ENCODE assay signal across 8 cellular contexts in genomic region chr22:28883657-28883916, GRCh38. TPM values are rescaled to one million over a fixed set of nuclear protein-coding genes. Genes with fewer than 3 reads are reported as not detected.
DNase-seq lines count a peak whose midpoint lies in the region; ATAC-seq, FAIRE-seq and TF ChIP-seq lines count a peak whose summit lies in the region.

No MANE protein-coding gene starts in this region.

- ATAC-seq in GM19035 (IDR thresholded peaks at IDR 0.05; ENCODE audit: unreplicated experiment): peak; percentile 20

- TF ChIP-seq POLR2A in GM12891 (IDR thresholded peaks at IDR 0.05; ENCODE audit: low read depth, low read length): no peak

- H3K4me3 ChIP-seq in LNCaP clone FGC (ENCODE audit: low read depth, low read length) (peak overlapping the region; percentile 66), fibroblast of mammary gland (ENCODE audit: control insufficient read depth, low read depth, low read length) (peak overlapping the region; percentile 68), skin epidermis (peak overlapping the region; percentile 41 to 77 (median 53))

- FAIRE-seq in GM12891 (lab: Jason Lieb, UNC): no peak

- DNase-seq in LNCaP clone FGC (ENCODE audit: low read depth): no peak
- no peak for DNase-seq in fibroblast of mammary gland (ENCODE audit: low read depth)
- no peak for DNase-seq in NCI-H1048 (lab: John Stamatoyannopoulos, UW)
- no peak for DNase-seq in NCI-H510A treated with DMSO at 0.1 percent for 48 hours (lab: John Stamatoyannopoulos, UW)
- no peak for DNase-seq in GM12891 (ENCODE audit: insufficient read length, low spot score)
- DNase-seq in C1 segment of cervical spinal cord (lab: John Stamatoyannopoulos, UW): no peak

- TF ChIP-seq CTCF in LNCaP clone FGC (IDR thresholded peaks at IDR 0.05; ENCODE audit: control insufficient read depth, extremely low read depth, insufficient read depth) (no peak), fibroblast of mammary gland (conservative IDR thresholded peaks at IDR 0.05; ENCODE audit: control insufficient read depth, insufficient read depth, low read depth, low read length) (no peak)

- peak overlapping the region in 11 of 21 experiments; percentile 36 to 71 (median 67) for H3K27ac ChIP-seq in skin epidermis

TF ChIP-seq in GM12891, 5 proteins besides CTCF, POLR2A, EP300 and RAD21:
- TF ChIP-seq POLR2AphosphoS5 (IDR thresholded peaks at IDR 0.05; ENCODE audit: low read depth, low read length) (no peak), TAF1 (IDR thresholded peaks at IDR 0.05; ENCODE audit: low read depth, low read length) (no peak)

RNA-seq across cellular contexts. Expression of gene ZNRF3, which starts 0.2 kb away (rescaled TPM):
- 0.03 TPM for polyA plus RNA-seq in GM12891 (2012; ENCODE audit: low read depth, missing spikeins)
